Comparison of ENCODE assay signal across 1 cellular context in the genomic region with DNA sequence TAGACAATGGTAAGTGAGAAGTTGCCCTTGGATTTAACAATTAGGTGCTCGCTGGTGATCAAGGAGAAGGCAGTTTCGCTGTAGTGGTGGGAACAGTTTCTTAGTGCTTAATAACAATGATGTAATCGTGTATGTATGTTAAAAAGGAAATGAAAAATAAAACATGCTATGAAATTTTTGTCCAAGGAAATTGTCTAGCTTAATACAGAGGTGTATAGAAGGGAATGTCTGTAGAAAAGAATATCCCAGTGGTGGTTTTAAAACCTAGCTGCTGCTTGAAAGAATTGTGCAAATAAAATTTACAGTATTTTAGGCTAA.
TF ChIP-seq lines count a peak whose summit lies in the region.

No MANE protein-coding gene starts in this region.

TF ChIP-seq in GM12878, 131 proteins besides CTCF, POLR2A, EP300 and RAD21 (continued from another document):
- TF ChIP-seq, protein P1, sequence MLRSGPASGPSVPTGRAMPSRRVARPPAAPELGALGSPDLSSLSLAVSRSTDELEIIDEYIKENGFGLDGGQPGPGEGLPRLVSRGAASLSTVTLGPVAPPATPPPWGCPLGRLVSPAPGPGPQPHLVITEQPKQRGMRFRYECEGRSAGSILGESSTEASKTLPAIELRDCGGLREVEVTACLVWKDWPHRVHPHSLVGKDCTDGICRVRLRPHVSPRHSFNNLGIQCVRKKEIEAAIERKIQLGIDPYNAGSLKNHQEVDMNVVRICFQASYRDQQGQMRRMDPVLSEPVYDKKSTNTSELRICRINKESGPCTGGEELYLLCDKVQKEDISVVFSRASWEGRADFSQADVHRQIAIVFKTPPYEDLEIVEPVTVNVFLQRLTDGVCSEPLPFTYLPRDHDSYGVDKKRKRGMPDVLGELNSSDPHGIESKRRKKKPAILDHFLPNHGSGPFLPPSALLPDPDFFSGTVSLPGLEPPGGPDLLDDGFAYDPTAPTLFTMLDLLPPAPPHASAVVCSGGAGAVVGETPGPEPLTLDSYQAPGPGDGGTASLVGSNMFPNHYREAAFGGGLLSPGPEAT (IDR thresholded peaks at IDR 0.05; ENCODE audit: low read depth): peak; percentile 27; the same call in 1 of the 2 replicates
- TF ChIP-seq SRF (IDR thresholded peaks at IDR 0.05; ENCODE audit: low read depth in 2 of 2, low read length in 2 of 2) (no peak), SMARCA5 (IDR thresholded peaks at IDR 0.05) (0 out of 2 replicates have a peak, but pooled peaks have one; percentile 22), IKZF2 (IDR thresholded peaks at IDR 0.05) (peak; percentile 10 to 11; a peak in 2 of 4 replicates), KLF5 (IDR thresholded peaks at IDR 0.05; ENCODE audit: partially characterized antibody) (no peak), ETV6 (conservative IDR thresholded peaks at IDR 0.05 in 1 of 2, IDR thresholded peaks at IDR 0.05 in 1 of 2; ENCODE audit: borderline replicate concordance in 1 of 2, low read depth in 1 of 2) (0 out of 4 replicates have a peak, but pooled peaks of 1 of the 2 experiments have one; percentile 10), DPF2 (IDR thresholded peaks at IDR 0.05) (0 out of 2 replicates have a peak, but pooled peaks have one; percentile 10), ATF7 (IDR thresholded peaks at IDR 0.05; ENCODE audit: low read depth) (peak; percentile 94)
- TF ChIP-seq, protein P2, sequence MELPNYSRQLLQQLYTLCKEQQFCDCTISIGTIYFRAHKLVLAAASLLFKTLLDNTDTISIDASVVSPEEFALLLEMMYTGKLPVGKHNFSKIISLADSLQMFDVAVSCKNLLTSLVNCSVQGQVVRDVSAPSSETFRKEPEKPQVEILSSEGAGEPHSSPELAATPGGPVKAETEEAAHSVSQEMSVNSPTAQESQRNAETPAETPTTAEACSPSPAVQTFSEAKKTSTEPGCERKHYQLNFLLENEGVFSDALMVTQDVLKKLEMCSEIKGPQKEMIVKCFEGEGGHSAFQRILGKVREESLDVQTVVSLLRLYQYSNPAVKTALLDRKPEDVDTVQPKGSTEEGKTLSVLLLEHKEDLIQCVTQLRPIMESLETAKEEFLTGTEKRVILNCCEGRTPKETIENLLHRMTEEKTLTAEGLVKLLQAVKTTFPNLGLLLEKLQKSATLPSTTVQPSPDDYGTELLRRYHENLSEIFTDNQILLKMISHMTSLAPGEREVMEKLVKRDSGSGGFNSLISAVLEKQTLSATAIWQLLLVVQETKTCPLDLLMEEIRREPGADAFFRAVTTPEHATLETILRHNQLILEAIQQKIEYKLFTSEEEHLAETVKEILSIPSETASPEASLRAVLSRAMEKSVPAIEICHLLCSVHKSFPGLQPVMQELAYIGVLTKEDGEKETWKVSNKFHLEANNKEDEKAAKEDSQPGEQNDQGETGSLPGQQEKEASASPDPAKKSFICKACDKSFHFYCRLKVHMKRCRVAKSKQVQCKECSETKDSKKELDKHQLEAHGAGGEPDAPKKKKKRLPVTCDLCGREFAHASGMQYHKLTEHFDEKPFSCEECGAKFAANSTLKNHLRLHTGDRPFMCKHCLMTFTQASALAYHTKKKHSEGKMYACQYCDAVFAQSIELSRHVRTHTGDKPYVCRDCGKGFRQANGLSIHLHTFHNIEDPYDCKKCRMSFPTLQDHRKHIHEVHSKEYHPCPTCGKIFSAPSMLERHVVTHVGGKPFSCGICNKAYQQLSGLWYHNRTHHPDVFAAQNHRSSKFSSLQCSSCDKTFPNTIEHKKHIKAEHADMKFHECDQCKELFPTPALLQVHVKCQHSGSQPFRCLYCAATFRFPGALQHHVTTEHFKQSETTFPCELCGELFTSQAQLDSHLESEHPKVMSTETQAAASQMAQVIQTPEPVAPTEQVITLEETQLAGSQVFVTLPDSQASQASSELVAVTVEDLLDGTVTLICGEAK (IDR thresholded peaks at IDR 0.05; ENCODE audit: borderline replicate concordance): no peak
- TF ChIP-seq, protein P3, sequence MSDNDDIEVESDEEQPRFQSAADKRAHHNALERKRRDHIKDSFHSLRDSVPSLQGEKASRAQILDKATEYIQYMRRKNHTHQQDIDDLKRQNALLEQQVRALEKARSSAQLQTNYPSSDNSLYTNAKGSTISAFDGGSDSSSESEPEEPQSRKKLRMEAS (IDR thresholded peaks at IDR 0.05; ENCODE audit: low read depth, low read length): no peak
